ENCODE assay signal across 8 cellular contexts in genomic region chr3:169668957-169669681, GRCh38. TPM values are rescaled to one million over a fixed set of nuclear protein-coding genes. Genes with fewer than 3 reads are reported as not detected.
DNase-seq lines count a peak whose midpoint lies in the region; ATAC-seq and TF ChIP-seq lines count a peak whose summit lies in the region.

No MANE protein-coding gene starts in this region.

- ATAC-seq in GM19468 (IDR thresholded peaks at IDR 0.05; ENCODE audit: extremely low read depth, unreplicated experiment) (peak; percentile 94), HG03457 (IDR thresholded peaks at IDR 0.05; ENCODE audit: unreplicated experiment) (peak; percentile 92), Right ventricle myocardium superior (ENCODE audit: poor library complexity) (peak; percentile 99)

- peaks cover 22% of the 10 kb centered on the region for H3K4me1 Mint-ChIP-seq in osteocyte (ENCODE audit: unreplicated experiment)

- H3K27ac Mint-ChIP-seq in osteocyte (ENCODE audit: unreplicated experiment), result no peak overlapping the region

- peaks cover 11% of the 10 kb centered on the region for H3K36me3 Mint-ChIP-seq in osteocyte (ENCODE audit: unreplicated experiment)

- intact Hi-C loops in Right ventricle myocardium superior (cut with DNase I), result loop anchor here (10.0 kb wide), 1 partner anchor 624 kb away; no protein-coding TSS in a partner anchor

- peaks cover 10% of the 10 kb centered on the region for H3K9me3 Mint-ChIP-seq in osteocyte (ENCODE audit: unreplicated experiment)

- peak overlapping the region; percentile 77 for H3K4me3 Mint-ChIP-seq in osteocyte (ENCODE audit: unreplicated experiment)

- TF ChIP-seq CTCF in osteocyte (IDR thresholded peaks at IDR 0.05), result peak; percentile 96

- peak; percentile 72 for DNase-seq in DMS 273 treated with DMSO at 0.1 percent for 48 hours (lab: John Stamatoyannopoulos, UW)
- DNase-seq in NCI-H526 (lab: John Stamatoyannopoulos, UW), result peak; percentile 81 to 96
- peak; percentile 28 for DNase-seq in activated naive CD4-positive, alpha-beta T cell treated with Interleukin-2 at 50 U/mL for 16 hours
- DNase-seq in Right ventricle myocardium superior, result peak; percentile 87
- DNase-seq in osteocyte (ENCODE audit: extremely low spot score, unreplicated experiment), result peak; percentile 89
- no peak for DNase-seq in T-helper 9 cell

- peaks cover 81% of the 10 kb centered on the region for H3K27me3 Mint-ChIP-seq in osteocyte (ENCODE audit: unreplicated experiment)

RNA-seq across cellular contexts. Expression of gene MECOM, which starts 5.6 kb away (rescaled TPM):
- total RNA-seq in Right ventricle myocardium superior, result 15.5 TPM
- total RNA-seq in osteocyte, result 5.6 and 5.9 TPM in 2 replicates
